In the genomic region with DNA sequence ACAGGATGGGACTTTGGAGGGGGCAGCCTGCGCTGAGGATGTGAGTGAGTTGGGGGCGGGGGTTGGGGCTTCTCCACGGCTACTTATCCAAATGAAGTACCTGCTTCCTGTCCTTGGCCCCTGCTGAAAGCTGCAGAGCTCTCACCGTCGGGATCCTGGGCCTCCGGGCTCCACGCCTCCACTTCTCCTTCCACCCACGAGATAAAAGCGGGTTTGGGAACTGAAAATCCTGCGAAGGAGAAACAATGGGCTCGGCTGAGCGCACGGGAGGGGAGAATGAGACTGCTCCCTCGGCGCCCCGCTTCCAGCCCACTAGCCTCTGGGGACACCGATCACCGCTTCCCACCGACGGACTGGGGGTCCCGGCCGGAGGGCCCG, we compare ENCODE assay signal across 8 cellular contexts. TPM values are rescaled to one million over a fixed set of nuclear protein-coding genes. Genes with fewer than 3 reads are reported as not detected.
DNase-seq lines count a peak whose midpoint lies in the region; ATAC-seq and TF ChIP-seq lines count a peak whose summit lies in the region.

No MANE protein-coding gene starts in this region.

- no peak for TF ChIP-seq EP300 in esophagus muscularis mucosa (IDR thresholded peaks at IDR 0.05)

- H3K4me1 Mint-ChIP-seq in activated naive CD4-positive, alpha-beta T cell treated with anti-CD3 and anti-CD28 coated beads, Interleukin-2, amount 50 U/mL, for 24 hours: peaks cover 35% of the 10 kb centered on the region

- H3K36me3 ChIP-seq in RWPE2 (ENCODE audit: low read depth): peaks cover 51% of the 10 kb centered on the region
- peaks cover 18 to 39% (median 33%) of the 10 kb centered on the region in 4 donors for H3K36me3 ChIP-seq in esophagus muscularis mucosa
- no peaks in the 10 kb centered on the region for H3K36me3 ChIP-seq in parathyroid adenoma (ENCODE audit: control insufficient read depth, insufficient read depth, low read length)

- H3K9me3 ChIP-seq in RWPE2 (ENCODE audit: severe bottlenecking): no peaks in the 10 kb centered on the region
- H3K9me3 ChIP-seq in esophagus muscularis mucosa: no peaks in the 10 kb centered on the region
- H3K9me3 ChIP-seq in parathyroid adenoma (ENCODE audit: control insufficient read depth, low read length): no peaks in the 10 kb centered on the region

- H3K36me3 Mint-ChIP-seq in activated naive CD4-positive, alpha-beta T cell treated with anti-CD3 and anti-CD28 coated beads, Interleukin-2, amount 50 U/mL, for 24 hours: peaks cover 5% of the 10 kb centered on the region

- DNase-seq in activated naive CD4-positive, alpha-beta T cell treated with Interleukin-2 at 50 U/mL for 16 hours: no peak
- DNase-seq in RWPE2 (ENCODE audit: low spot score) (no peak), esophagus muscularis mucosa (ENCODE audit: extremely low spot score) (no peak), H4 (ENCODE audit: low spot score) (no peak)
- DNase-seq in NK-92 treated with Interleukin-12 subunit alpha and Interleukin-12 subunit beta, amount 100 ng/mL, for 24 hours (lab: John Stamatoyannopoulos, UW): no peak

- peak overlapping the region; percentile 81 for H3K27ac Mint-ChIP-seq in activated naive CD4-positive, alpha-beta T cell treated with anti-CD3 and anti-CD28 coated beads, Interleukin-2, amount 50 U/mL, for 24 hours

- intact Hi-C loops in esophagus muscularis mucosa (cut with DNase I): no loop called here

- peaks cover 11% of the 10 kb centered on the region for H3K79me2 ChIP-seq in parathyroid adenoma

- no peaks in the 10 kb centered on the region for H3K27me3 Mint-ChIP-seq in activated naive CD4-positive, alpha-beta T cell treated with anti-CD3 and anti-CD28 coated beads, Interleukin-2, amount 50 U/mL, for 24 hours

- H3K4me3 ChIP-seq in RWPE2 (ENCODE audit: severe bottlenecking): peak overlapping the region; percentile 59
- peak overlapping the region; percentile 69 to 90 (median 84) for H3K4me3 ChIP-seq in esophagus muscularis mucosa
- peak overlapping the region; percentile 91 for H3K4me3 ChIP-seq in parathyroid adenoma (ENCODE audit: low read depth, low read length)

- H3K27me3 ChIP-seq in RWPE2 (ENCODE audit: insufficient read depth, poor library complexity, severe bottlenecking): no peaks in the 10 kb centered on the region
- no peaks in the 10 kb centered on the region for H3K27me3 ChIP-seq in esophagus muscularis mucosa
- H3K27me3 ChIP-seq in parathyroid adenoma (ENCODE audit: control insufficient read depth, insufficient read depth, low read length): no peaks in the 10 kb centered on the region

- peak overlapping the region; percentile 94 for H3K4me3 Mint-ChIP-seq in activated naive CD4-positive, alpha-beta T cell treated with anti-CD3 and anti-CD28 coated beads, Interleukin-2, amount 50 U/mL, for 24 hours

- peak overlapping the region; percentile 62 for H3K9ac ChIP-seq in parathyroid adenoma

- TF ChIP-seq CTCF in RWPE2 (IDR thresholded peaks at IDR 0.05; ENCODE audit: poor library complexity, severe bottlenecking): no peak
- TF ChIP-seq CTCF in esophagus muscularis mucosa (IDR thresholded peaks at IDR 0.05): no peak
- no peak for TF ChIP-seq CTCF in parathyroid adenoma (IDR thresholded peaks at IDR 0.05)

- under 1% methylated on average over 21 of the region's 23 CpGs for WGBS in esophagus muscularis mucosa

- H3K9me3 Mint-ChIP-seq in activated naive CD4-positive, alpha-beta T cell treated with anti-CD3 and anti-CD28 coated beads, Interleukin-2, amount 50 U/mL, for 24 hours: no peaks in the 10 kb centered on the region

- peak; percentile 29 for ATAC-seq in HG02973 (IDR thresholded peaks at IDR 0.05; ENCODE audit: unreplicated experiment)
- ATAC-seq in RWPE2 (ENCODE audit: low read depth): peak; percentile 6

- H3K27ac ChIP-seq in RWPE2 (ENCODE audit: poor library complexity, severe bottlenecking): peak overlapping the region; percentile 69
- H3K27ac ChIP-seq in esophagus muscularis mucosa (replicated peaks in 1 of 4): peak overlapping the region; percentile 91 to 97 (median 96)
- H3K27ac ChIP-seq in parathyroid adenoma: peak overlapping the region; percentile 86

- TF ChIP-seq POLR2A in esophagus muscularis mucosa (IDR thresholded peaks at IDR 0.05; ENCODE audit: low read depth): no peak

- H3K4me2 ChIP-seq in parathyroid adenoma (ENCODE audit: low read length): peak overlapping the region; percentile 97

- H2AFZ ChIP-seq in parathyroid adenoma: peak overlapping the region; percentile 89

- H3K4me1 ChIP-seq in RWPE2 (ENCODE audit: insufficient read depth, poor library complexity, severe bottlenecking) (no peaks in the 10 kb centered on the region), esophagus muscularis mucosa (peaks cover 15 to 64% (median 41%) of the 10 kb centered on the region in 4 donors), parathyroid adenoma (peaks cover 2% of the 10 kb centered on the region)

RNA-seq across cellular contexts. Expression of gene ZNF785, which starts 0.5 kb away (rescaled TPM):
- 10 to 100 TPM in 1 of 4 donors, 1 to 10 TPM in 3; 6.8 to 10.9 (median 7.3) TPM for total RNA-seq in esophagus muscularis mucosa
- 1.3 and 3.1 TPM in 2 replicates for total RNA-seq in H4 (2014; rRNA removed; shearing (Covaris generic))

RNA-seq across cellular contexts. Expression of gene ZNF688, which starts 13.5 kb away (rescaled TPM):
- 10 to 100 TPM; 17.6 to 33.4 (median 23.5) TPM for total RNA-seq in esophagus muscularis mucosa
- total RNA-seq in H4 (2014; rRNA removed; shearing (Covaris generic)): 3.1 and 6.0 TPM in 2 replicates

RNA-seq across cellular contexts. Expression of gene ZNF689, which starts 25.2 kb away (rescaled TPM):
- total RNA-seq in esophagus muscularis mucosa: 10 to 100 TPM in 3 of 4 donors, 1 to 10 TPM in 1; 9.1 to 14.5 (median 13.9) TPM
- 9.6 TPM in 2 replicates for total RNA-seq in H4 (2014; rRNA removed; shearing (Covaris generic))

RNA-seq across cellular contexts. Expression of gene ZNF764, which starts 26.8 kb away (rescaled TPM):
- total RNA-seq in esophagus muscularis mucosa: 10 to 100 TPM in 3 of 4 donors, 1 to 10 TPM in 1; 8.7 to 14.0 (median 11.3) TPM
- total RNA-seq in H4 (2014; rRNA removed; shearing (Covaris generic)): 3.2 and 5.2 TPM in 2 replicates

RNA-seq across cellular contexts. Expression of gene ZNF747, which starts 50.4 kb away (rescaled TPM):
- total RNA-seq in esophagus muscularis mucosa: 10 to 100 TPM; 15.2 to 29.6 (median 22.3) TPM
- total RNA-seq in H4 (2014; rRNA removed; shearing (Covaris generic)): 1.5 and 2.6 TPM in 2 replicates
